19 cellular contexts compared by ENCODE assay signal in genomic region chr3:100537646-100538338, GRCh38. TPM values are rescaled to one million over a fixed set of nuclear protein-coding genes. Genes with fewer than 3 reads are reported as not detected.
A peak's percentile ranks its signal among the peaks of the same experiment; 100 is the strongest.
DNase-seq lines count a peak whose midpoint lies in the region; ATAC-seq and TF ChIP-seq lines count a peak whose summit lies in the region.
"Had no signal": no experiment of that assay in that cellular context is flagged by ENCODE, and none has a peak within 500 bp of the region (broad histone marks: within the 10 kb centered on the region; RNA-seq: fewer than 3 reads in every experiment).

No MANE protein-coding gene starts in this region.

- POLR2A ChIA-PET in SK-N-SH (lab: Yijun Ruan, JAX), result no interaction called here

- no peak for TF ChIP-seq EP300 in SK-N-SH (IDR thresholded peaks at IDR 0.05; ENCODE audit: borderline replicate concordance in 1 of 2, low read depth in 1 of 2, low read length in 1 of 2)

- H3K27ac ChIP-seq in SK-N-SH (ENCODE audit: low read depth in 2 of 2, low read length in 1 of 2), result no peak overlapping the region
- H3K27ac ChIP-seq: gastroesophageal sphincter, neutrophil had no signal

- no peaks in the 10 kb centered on the region for H3K27me3 ChIP-seq in SK-N-SH (ENCODE audit: insufficient read depth)
- H3K27me3 ChIP-seq: gastroesophageal sphincter, neutrophil had no signal

- H3K9ac ChIP-seq in SK-N-SH, result no peak overlapping the region

- CTCF ChIA-PET in SK-N-SH (lab: Yijun Ruan, JAX), result no interaction called here

- 86% methylated on average over 5 of the region's 5 CpGs for WGBS in SK-N-SH (ENCODE audit: low lambda C conversion rate)

- H2AFZ ChIP-seq in SK-N-SH (ENCODE audit: low read depth), result no peak overlapping the region

- no peaks in the 10 kb centered on the region for H3F3A ChIP-seq in SK-N-SH (replicated peaks; ENCODE audit: insufficient read depth)

- no peak for TF ChIP-seq RAD21 in SK-N-SH (IDR thresholded peaks at IDR 0.05; ENCODE audit: low read length)

- no peaks in the 10 kb centered on the region for H3K9me2 ChIP-seq in SK-N-SH

- peaks cover 13 to 15% of the 10 kb centered on the region in 2 experiments; a peak in 3 of 4 replicates for H3K4me1 ChIP-seq in SK-N-SH (ENCODE audit: control insufficient read depth in 1 of 2, insufficient read depth in 2 of 2, low read depth in 1 of 2, low read length in 1 of 2)
- H3K4me1 ChIP-seq: gastroesophageal sphincter had no signal

- no peaks in the 10 kb centered on the region for H3K36me3 ChIP-seq in SK-N-SH (replicated peaks in 1 of 2; ENCODE audit: control insufficient read depth in 1 of 2, insufficient read depth in 2 of 2, low read length in 1 of 2)
- H3K36me3 ChIP-seq: gastroesophageal sphincter, neutrophil had no signal

- no peak overlapping the region for H3K4me3 ChIP-seq in SK-N-SH (ENCODE audit: low read depth in 2 of 2, low read length in 1 of 2)
- H3K4me3 ChIP-seq: gastroesophageal sphincter, K562 had no signal

- ATAC-seq in GM18520 (IDR thresholded peaks at IDR 0.05; ENCODE audit: unreplicated experiment) (peak; percentile 52), GM21528 (IDR thresholded peaks at IDR 0.05; ENCODE audit: low FRiP score, unreplicated experiment) (peak; percentile 58), HG03442 (IDR thresholded peaks at IDR 0.05; ENCODE audit: unreplicated experiment) (peak; percentile 57), HG03108 (IDR thresholded peaks at IDR 0.05; ENCODE audit: unreplicated experiment) (no peak), GM21576 (IDR thresholded peaks at IDR 0.05; ENCODE audit: unreplicated experiment) (no peak)
- ATAC-seq: activated naive CD8-positive, alpha-beta T cell treated with anti-CD3 and anti-CD28 coated beads, Interleukin-2, amount 50 U/mL, for 24 hours; gastroesophageal sphincter; K562; sciatic nerve; T-cell had no signal

- DNase-seq in islet precursor cell, result peak; percentile 79
- DNase-seq in SK-N-SH, result no peak
- no peak for DNase-seq in putamen (ENCODE audit: low spot score)
- DNase-seq: activated CD8-positive, alpha-beta memory T cell treated with anti-CD3 and anti-CD28 coated beads for 24 hours; activated naive CD8-positive, alpha-beta T cell treated with anti-CD3 and anti-CD28 coated beads, Interleukin-2, amount 50 U/mL, for 24 hours; CD8-positive, alpha-beta memory T cell; NCI-H2081 treated with DMSO at 0.1 percent for 48 hours; NCI-H510A treated with DMSO at 0.1 percent for 48 hours; SHP77; T-cell had no signal

- TF ChIP-seq CTCF in SK-N-SH (IDR thresholded peaks at IDR 0.05), result no peak

- H3K79me2 ChIP-seq in SK-N-SH (ENCODE audit: insufficient read depth), result no peaks in the 10 kb centered on the region

- no peaks in the 10 kb centered on the region for H3K9me3 ChIP-seq in SK-N-SH
- H3K9me3 ChIP-seq: gastroesophageal sphincter, neutrophil had no signal

- H4K20me1 ChIP-seq in SK-N-SH (ENCODE audit: insufficient read depth), result no peaks in the 10 kb centered on the region

- H3K4me2 ChIP-seq in SK-N-SH, result no peak overlapping the region

TF ChIP-seq in SK-N-SH, 30 proteins besides CTCF, POLR2A, EP300 and RAD21:
- TF ChIP-seq ZBTB33 (IDR thresholded peaks at IDR 0.05; ENCODE audit: borderline replicate concordance, low read depth) (no peak), TAF1 (IDR thresholded peaks at IDR 0.05; ENCODE audit: borderline replicate concordance, low read depth, low read length) (no peak), MAX (IDR thresholded peaks at IDR 0.05; ENCODE audit: low read depth) (no peak), RFX5 (IDR thresholded peaks at IDR 0.05; ENCODE audit: low read length) (no peak), NRF1 (IDR thresholded peaks at IDR 0.05; ENCODE audit: low read depth, low read length) (no peak), FOSL2 (IDR thresholded peaks at IDR 0.05; ENCODE audit: borderline replicate concordance, low read depth) (no peak)
TF ChIP-seq in SK-N-SH: peak in this region for 0.

RNA-seq across cellular contexts. Expression of gene TMEM45A, which starts 45.4 kb away (rescaled TPM):
- 6.4 and 10.8 TPM in 2 replicates for polyA plus RNA-seq in SK-N-SH (2012; rRNA removed)
- 11.0 and 14.2 TPM in 2 replicates for polyA plus RNA-seq in SK-N-SH (2012; cell fraction: cytosol; rRNA removed)
- polyA plus RNA-seq in SK-N-SH (2012; cell fraction: nucleus; rRNA removed), result 1.8 and 6.0 TPM in 2 replicates
- polyA plus RNA-seq: CD8-positive, alpha-beta memory T cell had no signal

Comparison
In these comparisons a context has a peak if more than half of its experiments do, and no peak if none do; other contexts are left out.
1. ATAC-seq: peak in GM18520 (single experiment), GM21528 (single experiment) and HG03442 (single experiment); none in HG03108 (single experiment) and GM21576 (single experiment).